In genomic region chr4:153465922-153466636, GRCh38 we compare ENCODE assay signal across 1 cellular context.
A peak's percentile ranks its signal among the peaks of the same experiment; 100 is the strongest.
TF ChIP-seq lines count a peak whose summit lies in the region.

Gene TMEM131L, plus strand, starts transcription at chr4:153466360. Its CDS starts 38 bp downstream, at chr4:153466398.

TF ChIP-seq in K562, 482 proteins besides CTCF, POLR2A, EP300 and RAD21 (continued from another document):
- TF ChIP-seq SP1 (CRISPR knock-in tag; IDR thresholded peaks at IDR 0.05) = 0 out of 2 replicates have a peak, but pooled peaks have one; percentile 7
- TF ChIP-seq THAP12 (CRISPR knock-in tag; IDR thresholded peaks at IDR 0.05) = peak; percentile 22; the same call in 1 of the 2 replicates
- no peak for TF ChIP-seq TRIM25 (IDR thresholded peaks at IDR 0.05; ENCODE audit: borderline replicate concordance)
- 0 out of 2 replicates have a peak, but pooled peaks have one; percentile 26 for TF ChIP-seq GMEB1 (CRISPR knock-in tag; IDR thresholded peaks at IDR 0.05)
- no peak for TF ChIP-seq POLR2H (tag; IDR thresholded peaks at IDR 0.05; ENCODE audit: low read depth)
- peak; percentile 54 for TF ChIP-seq ESRRA (IDR thresholded peaks at IDR 0.05; ENCODE audit: borderline replicate concordance, low read depth)
- TF ChIP-seq ZNF324 (CRISPR knock-in tag; IDR thresholded peaks at IDR 0.05) = no peak
- TF ChIP-seq HNRNPH1 (optimal IDR thresholded peaks at IDR 0.05; ENCODE audit: low read depth, low read length) = no peak
- 0 out of 2 replicates have a peak, but pooled peaks have one; percentile 23 for TF ChIP-seq KLF13 (tag; IDR thresholded peaks at IDR 0.05; ENCODE audit: borderline replicate concordance, low read depth)
- TF ChIP-seq, protein P1, sequence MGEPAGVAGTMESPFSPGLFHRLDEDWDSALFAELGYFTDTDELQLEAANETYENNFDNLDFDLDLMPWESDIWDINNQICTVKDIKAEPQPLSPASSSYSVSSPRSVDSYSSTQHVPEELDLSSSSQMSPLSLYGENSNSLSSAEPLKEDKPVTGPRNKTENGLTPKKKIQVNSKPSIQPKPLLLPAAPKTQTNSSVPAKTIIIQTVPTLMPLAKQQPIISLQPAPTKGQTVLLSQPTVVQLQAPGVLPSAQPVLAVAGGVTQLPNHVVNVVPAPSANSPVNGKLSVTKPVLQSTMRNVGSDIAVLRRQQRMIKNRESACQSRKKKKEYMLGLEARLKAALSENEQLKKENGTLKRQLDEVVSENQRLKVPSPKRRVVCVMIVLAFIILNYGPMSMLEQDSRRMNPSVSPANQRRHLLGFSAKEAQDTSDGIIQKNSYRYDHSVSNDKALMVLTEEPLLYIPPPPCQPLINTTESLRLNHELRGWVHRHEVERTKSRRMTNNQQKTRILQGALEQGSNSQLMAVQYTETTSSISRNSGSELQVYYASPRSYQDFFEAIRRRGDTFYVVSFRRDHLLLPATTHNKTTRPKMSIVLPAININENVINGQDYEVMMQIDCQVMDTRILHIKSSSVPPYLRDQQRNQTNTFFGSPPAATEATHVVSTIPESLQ (CRISPR knock-in tag; IDR thresholded peaks at IDR 0.05) = no peak
- no peak for TF ChIP-seq NFIX (CRISPR knock-in tag; IDR thresholded peaks at IDR 0.05; ENCODE audit: low read depth)
- no peak for TF ChIP-seq ARID3A (IDR thresholded peaks at IDR 0.05; ENCODE audit: borderline replicate concordance, low read depth, low read length)
- no peak for TF ChIP-seq RBM34 (IDR thresholded peaks at IDR 0.05; ENCODE audit: borderline replicate concordance, insufficient read depth, low read length)
- TF ChIP-seq L3MBTL2 (IDR thresholded peaks at IDR 0.05) = peak; percentile 100
- peak; percentile 78; the same call in 1 of the 2 replicates for TF ChIP-seq FOXP1 (CRISPR knock-in tag; IDR thresholded peaks at IDR 0.05)
- peak; percentile 88 for TF ChIP-seq EGR1 (conservative IDR thresholded peaks at IDR 0.05)
- peak; percentile 12 to 63 for TF ChIP-seq NONO (IDR thresholded peaks at IDR 0.05; ENCODE audit: low read depth in 2 of 2, low read length in 1 of 2)
